8 cellular contexts compared by ENCODE assay signal in the genomic region with DNA sequence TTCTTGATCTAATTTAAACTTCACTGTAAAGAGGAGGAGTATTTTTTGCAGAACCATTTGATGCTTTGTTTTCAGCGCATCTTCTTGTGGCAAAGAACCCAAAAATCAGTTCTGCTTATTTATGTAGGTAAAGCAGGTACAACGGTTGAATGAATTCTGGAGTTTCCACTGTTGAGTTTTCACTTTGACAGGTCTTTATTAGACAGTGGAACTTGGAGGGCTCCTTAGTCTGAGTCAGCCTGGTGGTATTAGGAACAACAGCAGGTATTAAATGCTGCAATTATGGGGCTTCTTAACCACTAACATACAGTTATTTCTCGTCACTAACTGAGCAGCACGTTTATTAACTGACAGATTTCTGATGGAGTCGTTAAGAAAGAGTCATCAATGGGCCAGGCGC. TPM values are rescaled to one million over a fixed set of nuclear protein-coding genes. Genes with fewer than 3 reads are reported as not detected.
DNase-seq lines count a peak whose midpoint lies in the region; ATAC-seq and TF ChIP-seq lines count a peak whose summit lies in the region.

No MANE protein-coding gene starts in this region.

- no peak for ATAC-seq in upper lobe of left lung (ENCODE audit: low FRiP score in 2 of 2)

- CTCF ChIA-PET in activated naive CD4-positive, alpha-beta T cell treated with anti-CD3 and anti-CD28 coated beads, Interleukin-2, amount 10 ng/mL, durations not matched to agents 7 days and 5 days (lab: Charles Lee), result interaction anchor here (1.5 to 3.1 kb wide), 6 partner anchors 16 to 359 kb away, joined by 8 to 54 read pairs (median 20); a partner anchor contains a TSS

- no peaks in the 10 kb centered on the region for H3K27me3 Mint-ChIP-seq in activated naive CD4-positive, alpha-beta T cell treated with anti-CD3 and anti-CD28 coated beads, Interleukin-2, amount 10 ng/mL, durations not matched to agents 7 days and 5 days
- no peaks in the 10 kb centered on the region for H3K27me3 Mint-ChIP-seq in activated naive CD8-positive, alpha-beta T cell

- H3K36me3 ChIP-seq in upper lobe of left lung, result peaks cover 0 to 26% (median 2%) of the 10 kb centered on the region in 4 donors

- peak overlapping the region in 2 of 4 donors; percentile 94 for H3K27ac ChIP-seq in upper lobe of left lung

- TF ChIP-seq POLR2A in upper lobe of left lung (IDR thresholded peaks at IDR 0.05), result no peak

- peak overlapping the region; percentile 85 for H3K27ac Mint-ChIP-seq in activated naive CD4-positive, alpha-beta T cell treated with anti-CD3 and anti-CD28 coated beads, Interleukin-2, amount 10 ng/mL, durations not matched to agents 7 days and 5 days
- H3K27ac Mint-ChIP-seq in activated naive CD8-positive, alpha-beta T cell, result peak overlapping the region; percentile 93

- no peak for DNase-seq in activated naive CD4-positive, alpha-beta T cell treated with anti-CD3 and anti-CD28 coated beads, Interleukin-2, amount 10 ng/mL, durations not matched to agents 7 days and 5 days
- DNase-seq in activated naive CD4-positive, alpha-beta T cell treated with anti-CD3 and anti-CD28 coated beads, Interleukin-2, amount 50 U/mL, for 16 hours, result no peak
- DNase-seq in left kidney (ENCODE audit: low read depth, low spot score) (peak; percentile 4), upper lobe of left lung (no peak), NCI-H2029 (lab: John Stamatoyannopoulos, UW) (no peak), COR-L47 (lab: John Stamatoyannopoulos, UW) (no peak), UCSD-AML1 (lab: John Stamatoyannopoulos, UW; ENCODE audit: unreplicated experiment) (no peak)

- no peak for TF ChIP-seq EP300 in upper lobe of left lung (IDR thresholded peaks at IDR 0.05)

- H3K4me1 Mint-ChIP-seq in activated naive CD4-positive, alpha-beta T cell treated with anti-CD3 and anti-CD28 coated beads, Interleukin-2, amount 10 ng/mL, durations not matched to agents 7 days and 5 days, result peaks cover 32% of the 10 kb centered on the region
- peaks cover 35% of the 10 kb centered on the region for H3K4me1 Mint-ChIP-seq in activated naive CD8-positive, alpha-beta T cell (ENCODE audit: low read depth)

- no peaks in the 10 kb centered on the region for H3K9me3 ChIP-seq in upper lobe of left lung

- no peaks in the 10 kb centered on the region for H3K27me3 ChIP-seq in upper lobe of left lung

- peaks cover 21 to 38% (median 24%) of the 10 kb centered on the region in 4 donors for H3K4me1 ChIP-seq in upper lobe of left lung

- H3K4me3 Mint-ChIP-seq in activated naive CD4-positive, alpha-beta T cell treated with anti-CD3 and anti-CD28 coated beads, Interleukin-2, amount 10 ng/mL, durations not matched to agents 7 days and 5 days, result peak overlapping the region; percentile 85
- H3K4me3 Mint-ChIP-seq in activated naive CD8-positive, alpha-beta T cell, result peak overlapping the region; percentile 98

- peak overlapping the region in 3 of 4 donors; percentile 82 to 90 (median 85) for H3K4me3 ChIP-seq in upper lobe of left lung

- no peaks in the 10 kb centered on the region for H3K9me3 Mint-ChIP-seq in activated naive CD4-positive, alpha-beta T cell treated with anti-CD3 and anti-CD28 coated beads, Interleukin-2, amount 10 ng/mL, durations not matched to agents 7 days and 5 days
- H3K9me3 Mint-ChIP-seq in activated naive CD8-positive, alpha-beta T cell (ENCODE audit: low read depth), result no peaks in the 10 kb centered on the region

- 65 to 68% methylated on average over 6 of the region's 6 CpGs for WGBS in upper lobe of left lung, 2 donors

- no peak for TF ChIP-seq CTCF in upper lobe of left lung (IDR thresholded peaks at IDR 0.05)

- peaks cover 23% of the 10 kb centered on the region for H3K36me3 Mint-ChIP-seq in activated naive CD4-positive, alpha-beta T cell treated with anti-CD3 and anti-CD28 coated beads, Interleukin-2, amount 10 ng/mL, durations not matched to agents 7 days and 5 days
- H3K36me3 Mint-ChIP-seq in activated naive CD8-positive, alpha-beta T cell, result peaks cover 2% of the 10 kb centered on the region

RNA-seq across cellular contexts. Expression of a gene that starts 1.2 kb away (rescaled TPM):
- 10 to 100 TPM in 4 of 6 donors, 1 to 10 TPM in 2; 4.2 to 21.1 (median 11.8) TPM for total RNA-seq in upper lobe of left lung
